Comparison of ENCODE assay signal across 22 cellular contexts in the genomic region with DNA sequence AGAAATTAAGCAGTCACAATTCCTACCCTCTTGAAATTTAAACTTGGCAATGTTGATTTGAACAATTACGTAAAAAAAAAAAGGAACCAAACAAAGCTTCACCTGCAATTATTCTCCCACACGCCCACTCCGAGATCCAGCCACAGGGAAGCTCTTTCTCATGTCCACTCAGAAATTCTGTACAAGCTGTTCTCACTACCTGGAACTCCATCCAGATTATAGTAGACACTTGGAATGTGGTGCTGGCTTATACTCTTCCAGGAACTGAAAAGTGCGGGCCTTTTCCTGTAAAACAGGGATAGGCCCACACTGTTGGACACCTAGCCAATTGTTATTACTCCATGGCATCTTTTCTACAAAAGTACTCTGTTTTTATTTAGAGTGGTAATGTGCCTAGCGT. TPM values are rescaled to one million over a fixed set of nuclear protein-coding genes. Genes with fewer than 3 reads are reported as not detected.
DNase-seq lines count a peak whose midpoint lies in the region; ATAC-seq and TF ChIP-seq lines count a peak whose summit lies in the region.
"Had no signal": no experiment of that assay in that cellular context is flagged by ENCODE, and none has a peak within 500 bp of the region (broad histone marks: within the 10 kb centered on the region; RNA-seq: fewer than 3 reads in every experiment).

No MANE protein-coding gene starts in this region.

- peak overlapping the region; percentile 31 for H2AK5ac ChIP-seq in mesendoderm (ENCODE audit: low read length)

- no peak overlapping the region for H3K9ac ChIP-seq in endodermal cell (ENCODE audit: extremely low read depth, low read length, poor library complexity, severe bottlenecking)
- no peak overlapping the region for H3K9ac ChIP-seq in mesendoderm (ENCODE audit: low read length)
- H3K9ac ChIP-seq: parathyroid adenoma had no signal

- intact Hi-C loops in upper lobe of right lung (cut with DNase I), result no loop called here

- CTCF ChIA-PET in WTC11 (lab: Charles Lee), result interaction anchor here (0.9 kb wide), 1 partner anchor 212 kb away, joined by 3 read pairs; no protein-coding TSS in a partner anchor

- H3K9me3 ChIP-seq in endodermal cell (ENCODE audit: control insufficient read depth, low read length) (no peaks in the 10 kb centered on the region), upper lobe of right lung (no peaks in the 10 kb centered on the region)
- H3K9me3 ChIP-seq: body of pancreas had no signal

- H3K27me3 Mint-ChIP-seq in WTC11 (ENCODE audit: low read depth), result no peaks in the 10 kb centered on the region; the same call in none of the 2 replicates
- peaks cover 9% of the 10 kb centered on the region for H3K27me3 Mint-ChIP-seq in endodermal cell (ENCODE audit: insufficient read depth)

- no peaks in the 10 kb centered on the region for H3K27me3 ChIP-seq in endodermal cell (ENCODE audit: control insufficient read depth, insufficient read depth, low read length, poor library complexity, severe bottlenecking)
- no peaks in the 10 kb centered on the region for H3K27me3 ChIP-seq in mesendoderm (ENCODE audit: insufficient read depth, low read length, poor library complexity)
- H3K27me3 ChIP-seq in upper lobe of right lung, result no peaks in the 10 kb centered on the region
- H3K27me3 ChIP-seq: body of pancreas had no signal

- no peaks in the 10 kb centered on the region for H3K79me1 ChIP-seq in mesendoderm (ENCODE audit: low read length)

- no peak overlapping the region for H3K4ac ChIP-seq in mesendoderm (ENCODE audit: low read depth, low read length)

- H4K5ac ChIP-seq in mesendoderm (ENCODE audit: low read length), result no peak overlapping the region

- H3K36me3 Mint-ChIP-seq in WTC11 (no peaks in the 10 kb centered on the region), endodermal cell (ENCODE audit: low read depth) (no peaks in the 10 kb centered on the region)
- H3K36me3 Mint-ChIP-seq: memory B cell; stimulated activated memory B cell treated with anti-CD40 and anti-IgM and Interleukin-4, amounts not matched to agents 10 μg/mL and 1 μg/mL and 100 μg/mL, for 72 hours had no signal

- H3K27ac ChIP-seq in endodermal cell (ENCODE audit: low read depth, low read length) (no peak overlapping the region), mesendoderm (ENCODE audit: low read depth, low read length) (no peak overlapping the region), skin epidermis (peak overlapping the region in 14 of 21 experiments; percentile 1 to 70 (median 27)), upper lobe of right lung (no peak overlapping the region)
- H3K27ac ChIP-seq: body of pancreas, parathyroid adenoma had no signal

- H3K4me1 Mint-ChIP-seq in WTC11 (peaks cover 26% of the 10 kb centered on the region), endodermal cell (peaks cover 27% of the 10 kb centered on the region)
- H3K4me1 Mint-ChIP-seq: activated naive CD8-positive, alpha-beta T cell treated with anti-CD3 and anti-CD28 coated beads, Interleukin-2, amount 50 U/mL, for 24 hours; memory B cell; stimulated activated memory B cell treated with anti-CD40 and anti-IgM and Interleukin-4, amounts not matched to agents 10 μg/mL and 1 μg/mL and 100 μg/mL, for 72 hours had no signal

- H3K27ac Mint-ChIP-seq in WTC11 (peak overlapping the region; percentile 45; the same call in 1 of the 2 replicates), endodermal cell (peak overlapping the region; percentile 27)
- H3K27ac Mint-ChIP-seq: activated CD4-positive, alpha-beta memory T cell treated with anti-CD3 and anti-CD28 coated beads, Interleukin-2, amount 10 ng/mL, durations not matched to agents 7 days and 5 days; activated naive CD8-positive, alpha-beta T cell treated with anti-CD3 and anti-CD28 coated beads, Interleukin-2, amount 50 U/mL, for 24 hours; memory B cell; stimulated activated memory B cell treated with anti-CD40 and anti-IgM and Interleukin-4, amounts not matched to agents 10 μg/mL and 1 μg/mL and 100 μg/mL, for 72 hours had no signal

- POLR2A ChIA-PET in WTC11 (lab: Charles Lee), result no interaction called here

- H4K8ac ChIP-seq in mesendoderm (ENCODE audit: low read depth, low read length), result no peak overlapping the region

- H3K23ac ChIP-seq in mesendoderm (ENCODE audit: low read length), result no peak overlapping the region

- H3K36me3 ChIP-seq in endodermal cell (ENCODE audit: control insufficient read depth, insufficient read depth, low read length), result no peaks in the 10 kb centered on the region
- H3K36me3 ChIP-seq in mesendoderm (ENCODE audit: control insufficient read depth, insufficient read depth, low read length), result no peaks in the 10 kb centered on the region
- no peaks in the 10 kb centered on the region for H3K36me3 ChIP-seq in upper lobe of right lung

- H3K4me3 ChIP-seq in endodermal cell (ENCODE audit: low read length) (no peak overlapping the region), mesendoderm (ENCODE audit: low read length) (no peak overlapping the region), skin epidermis (no peak overlapping the region), upper lobe of right lung (no peak overlapping the region)
- H3K4me3 ChIP-seq: body of pancreas had no signal

- H3K9me3 Mint-ChIP-seq in WTC11 (no peaks in the 10 kb centered on the region), endodermal cell (peaks cover 3% of the 10 kb centered on the region)
- H3K9me3 Mint-ChIP-seq: activated CD4-positive, alpha-beta memory T cell treated with anti-CD3 and anti-CD28 coated beads, Interleukin-2, amount 10 ng/mL, durations not matched to agents 7 days and 5 days; activated naive CD8-positive, alpha-beta T cell treated with anti-CD3 and anti-CD28 coated beads, Interleukin-2, amount 50 U/mL, for 24 hours; memory B cell; stimulated activated memory B cell treated with anti-CD40 and anti-IgM and Interleukin-4, amounts not matched to agents 10 μg/mL and 1 μg/mL and 100 μg/mL, for 72 hours had no signal

- DNase-seq in WTC11 (ENCODE audit: low spot score) (no peak), endodermal cell (no peak), mesendoderm (no peak), cortex of kidney (lab: John Stamatoyannopoulos, UW) (no peak), upper lobe of right lung (no peak), ureter (ENCODE audit: low spot score) (no peak), left lobe of liver (ENCODE audit: low spot score) (no peak)
- DNase-seq: activated CD4-positive, alpha-beta memory T cell treated with anti-CD3 and anti-CD28 coated beads, Interleukin-2, amount 10 ng/mL, durations not matched to agents 7 days and 5 days; activated effector memory CD4-positive, alpha-beta T cell treated with anti-CD3 and anti-CD28 coated beads, Interleukin-2, amount 50 U/mL, for 16 hours; activated naive CD8-positive, alpha-beta T cell treated with anti-CD3 and anti-CD28 coated beads, Interleukin-2, amount 50 U/mL, for 24 hours; activated T-cell treated with anti-CD3 and anti-CD28 coated beads for 4 hours; body of pancreas; Karpas-422; NCI-H2029; NCI-H226; PC-3; SHP77 treated with DMSO at 0.1 percent for 48 hours had no signal

- WGBS in endodermal cell (ENCODE audit: insufficient coverage in 1 of 2, insufficient read length in 1 of 2), 2 experiments, result 73 to 83% methylated on average over 2 to 5 of the region's 5 CpGs
- no CpG with 5 or more reads among the region's 5 CpGs for WGBS in mesendoderm (ENCODE audit: extremely low coverage, insufficient coverage, low lambda C conversion rate)

- peak overlapping the region; percentile 10 for H3K56ac ChIP-seq in mesendoderm (ENCODE audit: low read length)

- no peak overlapping the region for H3K4me2 ChIP-seq in mesendoderm (ENCODE audit: low read length)

- no peaks in the 10 kb centered on the region for H3K79me2 ChIP-seq in mesendoderm (ENCODE audit: control insufficient read depth, insufficient read depth, low read length)
- H3K79me2 ChIP-seq: parathyroid adenoma had no signal

- H2BK120ac ChIP-seq in mesendoderm (ENCODE audit: low read depth, low read length), result no peak overlapping the region

- H3K18ac ChIP-seq in mesendoderm (ENCODE audit: low read length), result peak overlapping the region; percentile 32

- H2BK15ac ChIP-seq in mesendoderm (replicated peaks; ENCODE audit: low read depth), result peak overlapping the region; percentile 80

- ATAC-seq in WTC11 (no peak), upper lobe of right lung (no peak), left lobe of liver (no peak)
- ATAC-seq: activated CD4-positive, CD25-positive, alpha-beta regulatory T cell treated with anti-CD3 and anti-CD28 coated beads, Interleukin-2, amount 50 U/mL, for 24 hours; activated naive CD8-positive, alpha-beta T cell treated with anti-CD3 and anti-CD28 coated beads, Interleukin-2, amount 50 U/mL, for 24 hours; body of pancreas; PC-3; stimulated activated memory B cell treated with anti-CD40 and anti-IgM and Interleukin-4, amounts not matched to agents 10 μg/mL and 1 μg/mL and 100 μg/mL, for 72 hours had no signal

- TF ChIP-seq CTCF in WTC11 (IDR thresholded peaks at IDR 0.05) (no peak), endodermal cell (conservative IDR thresholded peaks at IDR 0.05) (no peak), upper lobe of right lung (IDR thresholded peaks at IDR 0.05) (no peak)

- H3K4me1 ChIP-seq in endodermal cell (ENCODE audit: control insufficient read depth, insufficient read depth, low read length), result no peaks in the 10 kb centered on the region
- peaks cover 6% of the 10 kb centered on the region for H3K4me1 ChIP-seq in mesendoderm (ENCODE audit: control insufficient read depth, low read depth, low read length)
- H3K4me1 ChIP-seq in upper lobe of right lung, result no peaks in the 10 kb centered on the region
- H3K4me1 ChIP-seq: body of pancreas, parathyroid adenoma had no signal

- H3K4me3 Mint-ChIP-seq in WTC11 (no peak overlapping the region), endodermal cell (no peak overlapping the region)
- H3K4me3 Mint-ChIP-seq: activated CD4-positive, alpha-beta memory T cell treated with anti-CD3 and anti-CD28 coated beads, Interleukin-2, amount 10 ng/mL, durations not matched to agents 7 days and 5 days; activated naive CD8-positive, alpha-beta T cell treated with anti-CD3 and anti-CD28 coated beads, Interleukin-2, amount 50 U/mL, for 24 hours; memory B cell; stimulated activated memory B cell treated with anti-CD40 and anti-IgM and Interleukin-4, amounts not matched to agents 10 μg/mL and 1 μg/mL and 100 μg/mL, for 72 hours had no signal

- H2BK5ac ChIP-seq in mesendoderm (ENCODE audit: low read length), result no peak overlapping the region

RNA-seq across cellular contexts. Expression of gene TOMM7, which starts 20.3 kb away (rescaled TPM):
- total RNA-seq in WTC11 (2021), result 500 to 506 TPM (median 502 TPM) in 3 replicates
- total RNA-seq in endodermal cell, result 100 to 1,000 TPM; 335 to 356 TPM
- polyA plus RNA-seq in endodermal cell (2013, experiment 1 of 2), result 358 TPM
- 283 TPM for polyA plus RNA-seq in endodermal cell (2013, experiment 2 of 2)
- 769 TPM for polyA plus RNA-seq in mesendoderm (2013, experiment 1 of 2)
- 773 TPM for polyA plus RNA-seq in mesendoderm (2013, experiment 2 of 2)
- total RNA-seq in upper lobe of right lung, result 361 TPM
- 274 TPM for total RNA-seq in ureter
- 146 TPM for total RNA-seq in left lobe of liver

Comparison
In these comparisons a context has a peak if more than half of its experiments do, and no peak if none do; other contexts are left out.
1. H3K27ac ChIP-seq: peak in skin epidermis (14 of 21); none in endodermal cell (single experiment), mesendoderm (single experiment) and upper lobe of right lung (single experiment).